In the genomic region with DNA sequence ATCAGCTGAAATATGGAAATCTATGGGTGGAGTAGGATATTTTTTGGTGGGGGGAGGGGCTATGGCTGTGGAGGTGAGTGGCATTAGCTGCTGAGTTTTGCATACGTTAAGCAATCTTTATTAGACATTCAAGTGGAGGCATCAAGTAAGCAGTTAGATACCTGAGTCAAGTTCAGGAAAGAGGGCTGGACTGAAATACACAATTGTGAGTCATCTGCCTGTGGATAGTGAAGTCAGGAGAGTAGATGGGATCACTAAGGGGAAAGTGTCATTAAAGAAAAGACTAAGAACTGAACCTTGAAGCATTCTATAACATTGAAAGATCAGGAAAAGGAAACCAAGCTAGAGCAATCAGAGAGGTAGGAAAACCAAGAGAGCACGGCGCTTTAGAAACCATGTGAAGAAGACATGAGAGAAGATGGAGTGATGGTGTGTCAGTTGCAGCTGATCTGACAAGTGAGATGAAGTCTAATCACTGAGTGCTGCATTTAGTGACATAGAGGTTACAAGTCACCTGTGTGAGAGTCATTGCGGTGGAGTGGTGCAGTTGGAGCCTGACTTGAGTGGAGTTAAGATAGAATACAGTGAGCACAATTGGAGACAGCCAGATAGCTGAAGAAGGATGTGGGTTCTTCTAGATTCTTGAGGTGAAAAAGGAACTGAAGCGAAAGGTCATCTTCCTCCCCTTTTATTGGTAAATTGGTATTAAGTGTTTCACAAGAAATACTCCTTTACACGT, we compare ENCODE assay signal across 10 cellular contexts.
DNase-seq lines count a peak whose midpoint lies in the region; ATAC-seq and TF ChIP-seq lines count a peak whose summit lies in the region.
"Had no signal": no experiment of that assay in that cellular context is flagged by ENCODE, and none has a peak within 500 bp of the region (broad histone marks: within the 10 kb centered on the region; RNA-seq: fewer than 3 reads in every experiment).

No MANE protein-coding gene starts in this region.

- no peak overlapping the region for H2AFZ ChIP-seq in GM23248

- no peaks in the 10 kb centered on the region for H3K36me3 ChIP-seq in sigmoid colon
- H3K36me3 ChIP-seq in GM23248 (ENCODE audit: low read depth), result no peaks in the 10 kb centered on the region

- H3K9me2 ChIP-seq in GM23248 (ENCODE audit: insufficient read depth), result no peaks in the 10 kb centered on the region

- H3K4me3 Mint-ChIP-seq in activated T-helper 2 cell treated with anti-CD3 and anti-CD28 coated beads, Interferon-gamma antibody, Interleukin-2, Interleukin-4, amounts not matched to agents 10 μg/mL and 5 μg/mL and 100 μg/mL, durations not matched to agents 14 hours and 24 hours and 36 hours (ENCODE audit: low read depth), result no peak overlapping the region

- no peaks in the 10 kb centered on the region for H3K9me3 ChIP-seq in sigmoid colon
- no peaks in the 10 kb centered on the region for H3K9me3 ChIP-seq in GM23248 (ENCODE audit: low read depth)

- peaks cover 37% of the 10 kb centered on the region for H3K36me3 Mint-ChIP-seq in activated T-helper 2 cell treated with anti-CD3 and anti-CD28 coated beads, Interferon-gamma antibody, Interleukin-2, Interleukin-4, amounts not matched to agents 10 μg/mL and 5 μg/mL and 100 μg/mL, durations not matched to agents 14 hours and 24 hours and 36 hours (ENCODE audit: low read depth)

- peak; percentile 33 for DNase-seq in activated T-helper 2 cell treated with anti-CD3 and anti-CD28 coated beads, Interferon-gamma antibody, Interleukin-2, Interleukin-4, amounts not matched to agents 10 μg/mL and 5 μg/mL and 100 μg/mL, durations not matched to agents 14 hours and 24 hours and 36 hours (ENCODE audit: low spot score)
- DNase-seq in sigmoid colon, result no peak
- DNase-seq in GM23248, result no peak
- DNase-seq in NCI-H82 (lab: John Stamatoyannopoulos, UW), result no peak
- DNase-seq in DMS153 treated with DMSO at 0.1 percent for 48 hours (lab: John Stamatoyannopoulos, UW; ENCODE audit: unreplicated experiment), result no peak
- DNase-seq: effector CD8-positive, alpha-beta T cell; Right ventricle myocardium superior had no signal

- H3K27me3 Mint-ChIP-seq in activated T-helper 2 cell treated with anti-CD3 and anti-CD28 coated beads, Interferon-gamma antibody, Interleukin-2, Interleukin-4, amounts not matched to agents 10 μg/mL and 5 μg/mL and 100 μg/mL, durations not matched to agents 14 hours and 24 hours and 36 hours (ENCODE audit: low read depth), result no peaks in the 10 kb centered on the region

- no peak for TF ChIP-seq EP300 in sigmoid colon (IDR thresholded peaks at IDR 0.05)

- no peak for TF ChIP-seq POLR2A in sigmoid colon (IDR thresholded peaks at IDR 0.05)

- no peak overlapping the region for H3K27ac Mint-ChIP-seq in activated T-helper 2 cell treated with anti-CD3 and anti-CD28 coated beads, Interferon-gamma antibody, Interleukin-2, Interleukin-4, amounts not matched to agents 10 μg/mL and 5 μg/mL and 100 μg/mL, durations not matched to agents 14 hours and 24 hours and 36 hours

- H4K20me1 ChIP-seq in GM23248 (ENCODE audit: insufficient read depth), result no peaks in the 10 kb centered on the region

- intact Hi-C loops in activated T-helper 2 cell treated with anti-CD3 and anti-CD28 coated beads, Interferon-gamma antibody, Interleukin-2, Interleukin-4, amounts not matched to agents 10 μg/mL and 5 μg/mL and 100 μg/mL, durations not matched to agents 14 hours and 24 hours and 36 hours (cut with micrococcal nuclease), result loop anchor here (1.0 to 2.0 kb wide), 4 partner anchors 9 to 155 kb away; no protein-coding TSS in a partner anchor
- intact Hi-C loops in sigmoid colon (cut with DNase I), result loop anchor here (5.0 kb wide), 1 partner anchor 54 kb away; no protein-coding TSS in a partner anchor

- no peak overlapping the region for H3K4me3 ChIP-seq in sigmoid colon
- no peak overlapping the region for H3K4me3 ChIP-seq in GM23248

- no peaks in the 10 kb centered on the region for H3K27me3 ChIP-seq in sigmoid colon
- no peaks in the 10 kb centered on the region; the same call in 1 of the 2 replicates for H3K27me3 ChIP-seq in GM23248 (replicated peaks; ENCODE audit: insufficient read depth)

- no peaks in the 10 kb centered on the region for H3K4me1 ChIP-seq in sigmoid colon
- no peaks in the 10 kb centered on the region for H3K4me1 ChIP-seq in GM23248 (ENCODE audit: insufficient read depth)

- H3K79me2 ChIP-seq in GM23248 (ENCODE audit: insufficient read depth), result no peaks in the 10 kb centered on the region

- no peak overlapping the region for H3K9ac ChIP-seq in GM23248

- H3K4me1 Mint-ChIP-seq in activated T-helper 2 cell treated with anti-CD3 and anti-CD28 coated beads, Interferon-gamma antibody, Interleukin-2, Interleukin-4, amounts not matched to agents 10 μg/mL and 5 μg/mL and 100 μg/mL, durations not matched to agents 14 hours and 24 hours and 36 hours (ENCODE audit: low read depth), result peaks cover 25% of the 10 kb centered on the region

- no peaks in the 10 kb centered on the region for H3K9me3 Mint-ChIP-seq in activated T-helper 2 cell treated with anti-CD3 and anti-CD28 coated beads, Interferon-gamma antibody, Interleukin-2, Interleukin-4, amounts not matched to agents 10 μg/mL and 5 μg/mL and 100 μg/mL, durations not matched to agents 14 hours and 24 hours and 36 hours

- no peaks in the 10 kb centered on the region for H3F3A ChIP-seq in GM23248 (ENCODE audit: insufficient read depth)

- in situ Hi-C loops in GM23248 (cut with MboI), result no loop called here

- TF ChIP-seq CTCF in sigmoid colon (IDR thresholded peaks at IDR 0.05), result no peak

- no peak overlapping the region for H3K4me2 ChIP-seq in GM23248 (ENCODE audit: unreplicated experiment)

- 75 to 87% methylated on average over 6 of the region's 6 CpGs for WGBS in sigmoid colon, 2 donors
- WGBS in GM23248 (ENCODE audit: low coverage in 1 of 2, low lambda C conversion rate in 2 of 2, missing lambda C conversion rate in 2 of 2), 2 experiments, result 60 to 63% methylated on average over 6 of the region's 6 CpGs

- no peak overlapping the region for H3K27ac ChIP-seq in sigmoid colon
- no peak overlapping the region for H3K27ac ChIP-seq in GM23248

- ATAC-seq in GM18502 (IDR thresholded peaks at IDR 0.05; ENCODE audit: poor library complexity, unreplicated experiment) (peak; percentile 96), GM21381 (IDR thresholded peaks at IDR 0.05; ENCODE audit: unreplicated experiment) (peak; percentile 94), HG03103 (IDR thresholded peaks at IDR 0.05; ENCODE audit: low read depth, unreplicated experiment) (peak; percentile 96)
